Comparison of ENCODE assay signal across 11 cellular contexts in genomic region chr12:34401659-34402227, GRCh38.
DNase-seq lines count a peak whose midpoint lies in the region; FAIRE-seq and TF ChIP-seq lines count a peak whose summit lies in the region.
"Had no signal": no experiment of that assay in that cellular context is flagged by ENCODE, and none has a peak within 500 bp of the region (broad histone marks: within the 10 kb centered on the region; RNA-seq: fewer than 3 reads in every experiment).

No MANE protein-coding gene starts in this region.

- H2AFZ ChIP-seq in hepatocyte: no peak overlapping the region

- no peak for FAIRE-seq in small intestine (lab: Jason Lieb, UNC)

- TF ChIP-seq CTCF in hepatocyte (IDR thresholded peaks at IDR 0.05; ENCODE audit: poor library complexity) (no peak), spleen (IDR thresholded peaks at IDR 0.05 in 8 of 11, conservative IDR thresholded peaks at IDR 0.05 in 3 of 11) (no peak)

- no peaks in the 10 kb centered on the region for H3K36me3 ChIP-seq in hepatocyte (replicated peaks; ENCODE audit: insufficient read depth, low read depth)
- no peaks in the 10 kb centered on the region for H3K36me3 ChIP-seq in spleen
- no peaks in the 10 kb centered on the region for H3K36me3 ChIP-seq in small intestine (ENCODE audit: control insufficient read depth in 2 of 2, insufficient read depth in 2 of 2, low read length in 2 of 2)
- H3K36me3 ChIP-seq: HAP-1 had no signal

- no peak overlapping the region for H3K4me2 ChIP-seq in hepatocyte

- no peak for TF ChIP-seq POLR2A in spleen (IDR thresholded peaks at IDR 0.05)

- no peaks in the 10 kb centered on the region for H3K27me3 ChIP-seq in hepatocyte
- H3K27me3 ChIP-seq in spleen (replicated peaks in 1 of 7): no peaks in the 10 kb centered on the region
- no peaks in the 10 kb centered on the region for H3K27me3 ChIP-seq in small intestine (ENCODE audit: control insufficient read depth in 2 of 2, insufficient read depth in 2 of 2, low read length in 2 of 2)

- no peaks in the 10 kb centered on the region for H4K20me1 ChIP-seq in hepatocyte (ENCODE audit: insufficient read depth, poor library complexity, severe bottlenecking)

- peak; percentile 1 for DNase-seq in activated CD4-positive, alpha-beta T cell treated with anti-CD3 and anti-CD28 coated beads for 1 hour
- DNase-seq in activated CD4-positive, alpha-beta T cell treated with anti-CD3 and anti-CD28 coated beads, Interleukin-2, amount 50 U/mL, for 48 hours: no peak
- peak; percentile 6 for DNase-seq in activated CD8-positive, alpha-beta memory T cell treated with anti-CD3 and anti-CD28 coated beads, Interleukin-2, amount 50 U/mL, for 4 hours
- peak; percentile 2 for DNase-seq in hepatocyte (ENCODE audit: low spot score)
- DNase-seq in spleen: peak; percentile 63
- DNase-seq in SHP77 treated with DMSO at 0.1 percent for 48 hours (lab: John Stamatoyannopoulos, UW): no peak
- no peak for DNase-seq in NCI-H2081 (lab: John Stamatoyannopoulos, UW)
- DNase-seq in small intestine: no peak
- DNase-seq: NCI-H1092, retina had no signal

- H3K27ac ChIP-seq in hepatocyte (no peak overlapping the region), spleen (no peak overlapping the region), small intestine (ENCODE audit: low read depth in 1 of 2, low read length in 1 of 2) (no peak overlapping the region)

- H3K79me2 ChIP-seq in hepatocyte: no peaks in the 10 kb centered on the region

- intact Hi-C loops in spleen (cut with DNase I; ENCODE audit: low total_unique reads): no loop called here

- H3K4me3 ChIP-seq in hepatocyte: no peak overlapping the region
- H3K4me3 ChIP-seq in spleen: no peak overlapping the region
- H3K4me3 ChIP-seq in small intestine (ENCODE audit: low read depth in 1 of 2, low read length in 2 of 2): no peak overlapping the region
- H3K4me3 ChIP-seq: HAP-1 had no signal

- H3K9me3 ChIP-seq in hepatocyte (ENCODE audit: low read depth) (no peaks in the 10 kb centered on the region), spleen (peaks cover 2 to 100% (median 100%) of the 10 kb centered on the region in 8 donors), small intestine (ENCODE audit: control insufficient read depth, low read depth) (peaks cover 10% of the 10 kb centered on the region)
- H3K9me3 ChIP-seq: HAP-1 had no signal

- WGBS in hepatocyte (ENCODE audit: low lambda C conversion rate, missing lambda C conversion rate): 55% methylated on average over 22 of the region's 28 CpGs
- WGBS in spleen, 5 donors: 50 to 59% (median 55%) methylated on average over 28 of the region's 28 CpGs
- WGBS in small intestine, 3 donors: 57 to 60% (median 59%) methylated on average over 28 of the region's 28 CpGs

- H3K4me1 ChIP-seq in hepatocyte (ENCODE audit: insufficient read depth): no peaks in the 10 kb centered on the region
- no peaks in the 10 kb centered on the region for H3K4me1 ChIP-seq in spleen
- no peaks in the 10 kb centered on the region for H3K4me1 ChIP-seq in small intestine (ENCODE audit: control insufficient read depth in 2 of 2, insufficient read depth in 1 of 2, low read depth in 1 of 2, low read length in 1 of 2)
- H3K4me1 ChIP-seq: HAP-1 had no signal

- no peaks in the 10 kb centered on the region for H3K9me2 ChIP-seq in hepatocyte (replicated peaks; ENCODE audit: insufficient read depth)

Comparison
In these comparisons a context has a peak if more than half of its experiments do, and no peak if none do; other contexts are left out.
1. DNase-seq: peak in activated CD4-positive, alpha-beta T cell treated with anti-CD3 and anti-CD28 coated beads for 1 hour (single experiment), activated CD8-positive, alpha-beta memory T cell treated with anti-CD3 and anti-CD28 coated beads, Interleukin-2, amount 50 U/mL, for 4 hours (single experiment), hepatocyte (single experiment) and spleen (single experiment); none in activated CD4-positive, alpha-beta T cell treated with anti-CD3 and anti-CD28 coated beads, Interleukin-2, amount 50 U/mL, for 48 hours (0 of 2), SHP77 treated with DMSO at 0.1 percent for 48 hours (single experiment), NCI-H2081 (0 of 2) and small intestine (single experiment).